Comparison of ENCODE assay signal across 10 cellular contexts in genomic region chr6:139473239-139473701, GRCh38.
DNase-seq lines count a peak whose midpoint lies in the region; ATAC-seq and TF ChIP-seq lines count a peak whose summit lies in the region.
"Had no signal": no experiment of that assay in that cellular context is flagged by ENCODE, and none has a peak within 500 bp of the region (broad histone marks: within the 10 kb centered on the region; RNA-seq: fewer than 3 reads in every experiment).

No MANE protein-coding gene starts in this region.

- peak overlapping the region; percentile 90 for H3K27ac ChIP-seq in HUES64 (ENCODE audit: low read depth, low read length)
- H3K27ac ChIP-seq in ascending aorta = peak overlapping the region; percentile 42 to 50
- H3K27ac ChIP-seq in iPS-20b (ENCODE audit: low read length) = no peak overlapping the region
- H3K27ac ChIP-seq in skeletal muscle tissue (ENCODE audit: low read depth, low read length) = peak overlapping the region; percentile 33

- H3K9me3 ChIP-seq in HUES64 (ENCODE audit: insufficient read depth, low read depth, low read length) (no peaks in the 10 kb centered on the region), ascending aorta (no peaks in the 10 kb centered on the region), iPS-20b (ENCODE audit: insufficient read depth, low read depth, low read length) (no peaks in the 10 kb centered on the region), skeletal muscle tissue (ENCODE audit: control insufficient read depth in 3 of 3, low read length in 3 of 3) (no peaks in the 10 kb centered on the region)

- ATAC-seq in GM21723 (IDR thresholded peaks at IDR 0.05; ENCODE audit: unreplicated experiment) = no peak
- ATAC-seq: PC-3; stimulated activated naive B cell treated with anti-CD40 and anti-IgM and Interleukin-4, amounts not matched to agents 10 μg/mL and 1 μg/mL and 100 μg/mL, for 72 hours had no signal

- no peak for TF ChIP-seq CTCF in ascending aorta (IDR thresholded peaks at IDR 0.05)

- H3K9ac ChIP-seq in HUES64 (ENCODE audit: low read depth, low read length) = peak overlapping the region; percentile 65; the same call in 1 of the 2 replicates
- H3K9ac ChIP-seq in iPS-20b (ENCODE audit: low read depth, low read length) = peak overlapping the region; percentile 37; the same call in 1 of the 2 replicates
- H3K9ac ChIP-seq in skeletal muscle tissue (ENCODE audit: low read depth in 1 of 3, low read length in 3 of 3) = peak overlapping the region in 2 of 3 donors; percentile 4 to 54

- 42% methylated on average over 13 of the region's 13 CpGs for WGBS in HUES64

- intact Hi-C loops in ascending aorta (cut with DNase I) = no loop called here

- DNase-seq in ascending aorta (ENCODE audit: low spot score in 2 of 2) (peak in 1 of 2 donors; percentile 64), SW480 (ENCODE audit: low spot score) (no peak), NCI-H748 (lab: John Stamatoyannopoulos, UW; ENCODE audit: unreplicated experiment) (no peak)
- DNase-seq in activated CD4-positive, alpha-beta T cell treated with anti-CD3 and anti-CD28 coated beads, Interleukin-2, amount 50 U/mL, for 1 hour = no peak
- DNase-seq: PC-3; stimulated activated naive B cell treated with anti-CD40 and anti-IgM and Interleukin-4, amounts not matched to agents 10 μg/mL and 1 μg/mL and 100 μg/mL, for 72 hours had no signal

- H3K4me1 ChIP-seq in HUES64 (ENCODE audit: insufficient read depth, low read length) = peaks cover 61% of the 10 kb centered on the region
- peaks cover 6 to 19% of the 10 kb centered on the region in 2 donors for H3K4me1 ChIP-seq in ascending aorta
- peaks cover 49% of the 10 kb centered on the region for H3K4me1 ChIP-seq in iPS-20b (ENCODE audit: insufficient read depth, low read length)
- peaks cover 10 to 18% (median 14%) of the 10 kb centered on the region in 3 donors for H3K4me1 ChIP-seq in skeletal muscle tissue (ENCODE audit: control insufficient read depth in 3 of 3, insufficient read depth in 3 of 3, low read length in 3 of 3)

- no peaks in the 10 kb centered on the region for H3K36me3 ChIP-seq in HUES64 (ENCODE audit: insufficient read depth, low read length)
- no peaks in the 10 kb centered on the region for H3K36me3 ChIP-seq in ascending aorta
- H3K36me3 ChIP-seq in iPS-20b (ENCODE audit: insufficient read depth, low read depth, low read length) = no peaks in the 10 kb centered on the region
- H3K36me3 ChIP-seq in skeletal muscle tissue (ENCODE audit: control insufficient read depth in 3 of 3, insufficient read depth in 3 of 3, low read length in 3 of 3) = no peaks in the 10 kb centered on the region

- no peak overlapping the region for H3K4me3 ChIP-seq in HUES64 (ENCODE audit: low read length)
- H3K4me3 ChIP-seq in ascending aorta = peak overlapping the region; percentile 23 to 26
- no peak overlapping the region for H3K4me3 ChIP-seq in iPS-20b (ENCODE audit: low read length)
- peak overlapping the region; percentile 28 to 59 (median 34) for H3K4me3 ChIP-seq in skeletal muscle tissue (ENCODE audit: low read length in 3 of 3)

- H3K27me3 ChIP-seq in HUES64 (ENCODE audit: insufficient read depth, low read length) (no peaks in the 10 kb centered on the region), ascending aorta (no peaks in the 10 kb centered on the region), iPS-20b (ENCODE audit: insufficient read depth, low read length) (no peaks in the 10 kb centered on the region), skeletal muscle tissue (ENCODE audit: control insufficient read depth in 3 of 3, insufficient read depth in 3 of 3, low read length in 3 of 3) (no peaks in the 10 kb centered on the region)

Comparison
In these comparisons a context has a peak if more than half of its experiments do, and no peak if none do; other contexts are left out.
1. H3K4me3 ChIP-seq: peak in ascending aorta (2 of 2) and skeletal muscle tissue (3 of 3); none in HUES64 (single experiment) and iPS-20b (single experiment).
2. Peak in every context shown above with its lines, with median percentiles within 50 percentile points of each other: H3K9ac ChIP-seq.